In genomic region chr10:78972947-78973900, GRCh38 we compare ENCODE assay signal across 1 cellular context.
TF ChIP-seq lines count a peak whose summit lies in the region.

No MANE protein-coding gene starts in this region.

TF ChIP-seq in HepG2, 621 proteins besides CTCF, POLR2A, EP300 and RAD21 (continued from another document and continues in another):
- TF ChIP-seq ZBTB40 (IDR thresholded peaks at IDR 0.05) (no peak), ZBTB40 (CRISPR knock-in tag; IDR thresholded peaks at IDR 0.05) (0 out of 2 replicates have a peak, but pooled peaks have one; percentile 7), HOXA5 (CRISPR knock-in tag; IDR thresholded peaks at IDR 0.05) (no peak), ZFP36L2 (CRISPR knock-in tag; IDR thresholded peaks at IDR 0.05) (no peak), ZNF75D (CRISPR knock-in tag; IDR thresholded peaks at IDR 0.05; ENCODE audit: borderline replicate concordance) (no peak), ZNF264 (CRISPR knock-in tag; IDR thresholded peaks at IDR 0.05) (peak; percentile 64), ZNF143 (CRISPR knock-in tag; IDR thresholded peaks at IDR 0.05) (no peak), FOXC1 (CRISPR knock-in tag; IDR thresholded peaks at IDR 0.05; ENCODE audit: borderline replicate concordance) (peak; percentile 22; the same call in 1 of the 2 replicates), ZFX (CRISPR knock-in tag; IDR thresholded peaks at IDR 0.05; ENCODE audit: low read depth) (peak; percentile 61; the same call in 1 of the 2 replicates), KDM6A (CRISPR knock-in tag; IDR thresholded peaks at IDR 0.05; ENCODE audit: low read depth) (no peak), ZNF597 (CRISPR knock-in tag; IDR thresholded peaks at IDR 0.05) (no peak), CREB3 (CRISPR knock-in tag; IDR thresholded peaks at IDR 0.05) (no peak), ZNF558 (CRISPR knock-in tag; IDR thresholded peaks at IDR 0.05; ENCODE audit: borderline replicate concordance) (peak; percentile 46; the same call in 1 of the 2 replicates), ZNF724P (CRISPR knock-in tag; IDR thresholded peaks at IDR 0.05; ENCODE audit: borderline replicate concordance) (no peak; the same call in none of the 2 replicates), TBP (CRISPR knock-in tag; IDR thresholded peaks at IDR 0.05) (no peak), NFYB (CRISPR knock-in tag; IDR thresholded peaks at IDR 0.05) (no peak), BATF2 (CRISPR knock-in tag; IDR thresholded peaks at IDR 0.05) (no peak), SUZ12 (IDR thresholded peaks at IDR 0.05; ENCODE audit: low read depth, low read length) (no peak), MTA1 (CRISPR knock-in tag; IDR thresholded peaks at IDR 0.05; ENCODE audit: borderline replicate concordance) (peak; percentile 5; the same call in 1 of the 2 replicates), ZNF354B (CRISPR knock-in tag; IDR thresholded peaks at IDR 0.05) (peak; percentile 27; the same call in 1 of the 2 replicates), ZNF382 (CRISPR knock-in tag; IDR thresholded peaks at IDR 0.05; ENCODE audit: borderline replicate concordance) (no peak), SMARCC2 (IDR thresholded peaks at IDR 0.05) (no peak), MLLT10 (CRISPR knock-in tag; IDR thresholded peaks at IDR 0.05) (no peak), BCL6 (CRISPR knock-in tag; IDR thresholded peaks at IDR 0.05) (peak; percentile 23; the same call in 1 of the 2 replicates), NCOA2 (CRISPR knock-in tag; IDR thresholded peaks at IDR 0.05) (peak; percentile 75), HMGXB3 (CRISPR knock-in tag; IDR thresholded peaks at IDR 0.05; ENCODE audit: borderline replicate concordance) (no peak), ZSCAN25 (CRISPR knock-in tag; IDR thresholded peaks at IDR 0.05) (peak; percentile 91), FOXK1 (CRISPR knock-in tag; IDR thresholded peaks at IDR 0.05; ENCODE audit: borderline replicate concordance, low read depth) (peak; percentile 38; the same call in 1 of the 2 replicates), CREM (IDR thresholded peaks at IDR 0.05) (no peak), CREM (CRISPR knock-in tag; IDR thresholded peaks at IDR 0.05) (no peak)
- TF ChIP-seq, protein P1, sequence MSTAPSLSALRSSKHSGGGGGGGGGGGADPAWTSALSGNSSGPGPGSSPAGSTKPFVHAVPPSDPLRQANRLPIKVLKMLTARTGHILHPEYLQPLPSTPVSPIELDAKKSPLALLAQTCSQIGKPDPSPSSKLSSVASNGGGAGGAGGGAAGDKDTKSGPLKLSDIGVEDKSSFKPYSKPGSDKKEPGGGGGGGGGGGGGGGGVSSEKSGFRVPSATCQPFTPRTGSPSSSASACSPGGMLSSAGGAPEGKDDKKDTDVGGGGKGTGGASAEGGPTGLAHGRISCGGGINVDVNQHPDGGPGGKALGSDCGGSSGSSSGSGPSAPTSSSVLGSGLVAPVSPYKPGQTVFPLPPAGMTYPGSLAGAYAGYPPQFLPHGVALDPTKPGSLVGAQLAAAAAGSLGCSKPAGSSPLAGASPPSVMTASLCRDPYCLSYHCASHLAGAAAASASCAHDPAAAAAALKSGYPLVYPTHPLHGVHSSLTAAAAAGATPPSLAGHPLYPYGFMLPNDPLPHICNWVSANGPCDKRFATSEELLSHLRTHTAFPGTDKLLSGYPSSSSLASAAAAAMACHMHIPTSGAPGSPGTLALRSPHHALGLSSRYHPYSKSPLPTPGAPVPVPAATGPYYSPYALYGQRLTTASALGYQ (CRISPR knock-in tag; IDR thresholded peaks at IDR 0.05): peak; percentile 74
- TF ChIP-seq, protein P2, sequence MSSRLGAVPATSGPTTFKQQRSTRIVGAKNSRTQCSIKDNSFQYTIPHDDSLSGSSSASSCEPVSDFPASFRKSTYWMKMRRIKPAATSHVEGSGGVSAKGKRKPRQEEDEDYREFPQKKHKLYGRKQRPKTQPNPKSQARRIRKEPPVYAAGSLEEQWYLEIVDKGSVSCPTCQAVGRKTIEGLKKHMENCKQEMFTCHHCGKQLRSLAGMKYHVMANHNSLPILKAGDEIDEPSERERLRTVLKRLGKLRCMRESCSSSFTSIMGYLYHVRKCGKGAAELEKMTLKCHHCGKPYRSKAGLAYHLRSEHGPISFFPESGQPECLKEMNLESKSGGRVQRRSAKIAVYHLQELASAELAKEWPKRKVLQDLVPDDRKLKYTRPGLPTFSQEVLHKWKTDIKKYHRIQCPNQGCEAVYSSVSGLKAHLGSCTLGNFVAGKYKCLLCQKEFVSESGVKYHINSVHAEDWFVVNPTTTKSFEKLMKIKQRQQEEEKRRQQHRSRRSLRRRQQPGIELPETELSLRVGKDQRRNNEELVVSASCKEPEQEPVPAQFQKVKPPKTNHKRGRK (CRISPR knock-in tag; IDR thresholded peaks at IDR 0.05): no peak
- TF ChIP-seq, protein P3, sequence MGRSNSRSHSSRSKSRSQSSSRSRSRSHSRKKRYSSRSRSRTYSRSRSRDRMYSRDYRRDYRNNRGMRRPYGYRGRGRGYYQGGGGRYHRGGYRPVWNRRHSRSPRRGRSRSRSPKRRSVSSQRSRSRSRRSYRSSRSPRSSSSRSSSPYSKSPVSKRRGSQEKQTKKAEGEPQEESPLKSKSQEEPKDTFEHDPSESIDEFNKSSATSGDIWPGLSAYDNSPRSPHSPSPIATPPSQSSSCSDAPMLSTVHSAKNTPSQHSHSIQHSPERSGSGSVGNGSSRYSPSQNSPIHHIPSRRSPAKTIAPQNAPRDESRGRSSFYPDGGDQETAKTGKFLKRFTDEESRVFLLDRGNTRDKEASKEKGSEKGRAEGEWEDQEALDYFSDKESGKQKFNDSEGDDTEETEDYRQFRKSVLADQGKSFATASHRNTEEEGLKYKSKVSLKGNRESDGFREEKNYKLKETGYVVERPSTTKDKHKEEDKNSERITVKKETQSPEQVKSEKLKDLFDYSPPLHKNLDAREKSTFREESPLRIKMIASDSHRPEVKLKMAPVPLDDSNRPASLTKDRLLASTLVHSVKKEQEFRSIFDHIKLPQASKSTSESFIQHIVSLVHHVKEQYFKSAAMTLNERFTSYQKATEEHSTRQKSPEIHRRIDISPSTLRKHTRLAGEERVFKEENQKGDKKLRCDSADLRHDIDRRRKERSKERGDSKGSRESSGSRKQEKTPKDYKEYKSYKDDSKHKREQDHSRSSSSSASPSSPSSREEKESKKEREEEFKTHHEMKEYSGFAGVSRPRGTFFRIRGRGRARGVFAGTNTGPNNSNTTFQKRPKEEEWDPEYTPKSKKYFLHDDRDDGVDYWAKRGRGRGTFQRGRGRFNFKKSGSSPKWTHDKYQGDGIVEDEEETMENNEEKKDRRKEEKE (IDR thresholded peaks at IDR 0.05): no peak
- TF ChIP-seq, protein P4, sequence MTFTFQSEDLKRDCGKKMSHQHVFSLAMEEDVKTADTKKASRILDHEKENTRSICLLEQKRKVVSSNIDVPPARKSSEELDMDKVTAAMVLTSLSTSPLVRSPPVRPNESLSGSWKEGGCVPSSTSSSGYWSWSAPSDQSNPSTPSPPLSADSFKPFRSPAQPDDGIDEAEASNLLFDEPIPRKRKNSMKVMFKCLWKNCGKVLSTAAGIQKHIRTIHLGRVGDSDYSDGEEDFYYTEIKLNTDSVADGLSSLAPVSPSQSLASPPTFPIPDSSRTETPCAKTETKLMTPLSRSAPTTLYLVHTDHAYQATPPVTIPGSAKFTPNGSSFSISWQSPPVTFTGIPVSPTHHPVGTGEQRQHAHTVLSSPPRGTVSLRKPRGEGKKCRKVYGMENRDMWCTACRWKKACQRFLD (CRISPR knock-in tag; IDR thresholded peaks at IDR 0.05; ENCODE audit: borderline replicate concordance): no peak
